In genomic region chr10:113035724-113036312, GRCh38 we compare ENCODE assay signal across 1 cellular context.
TF ChIP-seq lines count a peak whose summit lies in the region.

No MANE protein-coding gene starts in this region.

TF ChIP-seq in liver, 16 proteins besides CTCF, POLR2A, EP300 and RAD21 (continued from another document):
- peak; percentile 49 for TF ChIP-seq REST (IDR thresholded peaks at IDR 0.05)
- no peak for TF ChIP-seq NR2F2 (IDR thresholded peaks at IDR 0.05)
- TF ChIP-seq FOXA2 (IDR thresholded peaks at IDR 0.05): peak; percentile 73
- peak; percentile 93 to 94 for TF ChIP-seq HNF4A (conservative IDR thresholded peaks at IDR 0.05)
- TF ChIP-seq ATF3 (IDR thresholded peaks at IDR 0.05): peak; percentile 14
- peak in 1 of 2 donors; percentile 53 for TF ChIP-seq EGR1 (IDR thresholded peaks at IDR 0.05; ENCODE audit: low read depth in 2 of 2)
- TF ChIP-seq YY1 (IDR thresholded peaks at IDR 0.05): peak; percentile 86
- TF ChIP-seq FOXA1 (IDR thresholded peaks at IDR 0.05): peak; percentile 66
- TF ChIP-seq RXRA (IDR thresholded peaks at IDR 0.05): peak; percentile 61 to 77
